Comparison of ENCODE assay signal across 15 cellular contexts in genomic region chr1:97277891-97278662, GRCh38.
DNase-seq lines count a peak whose midpoint lies in the region; ATAC-seq and TF ChIP-seq lines count a peak whose summit lies in the region.
"Had no signal": no experiment of that assay in that cellular context is flagged by ENCODE, and none has a peak within 500 bp of the region (broad histone marks: within the 10 kb centered on the region; RNA-seq: fewer than 3 reads in every experiment).

No MANE protein-coding gene starts in this region.

- H3K27ac ChIP-seq in WERI-Rb-1 = no peak overlapping the region
- H3K27ac ChIP-seq: KMS-11, spleen had no signal

- H3K9me3 Mint-ChIP-seq in osteocyte (ENCODE audit: unreplicated experiment) = peaks cover 8% of the 10 kb centered on the region
- H3K9me3 Mint-ChIP-seq in activated CD8-positive, alpha-beta memory T cell treated with anti-CD3 and anti-CD28 coated beads, Interleukin-2, amount 10 ng/mL, durations not matched to agents 7 days and 5 days (ENCODE audit: low read depth) = no peaks in the 10 kb centered on the region

- H3K27me3 Mint-ChIP-seq in osteocyte (ENCODE audit: unreplicated experiment) = no peaks in the 10 kb centered on the region
- H3K27me3 Mint-ChIP-seq in activated CD8-positive, alpha-beta memory T cell treated with anti-CD3 and anti-CD28 coated beads, Interleukin-2, amount 10 ng/mL, durations not matched to agents 7 days and 5 days = no peaks in the 10 kb centered on the region

- TF ChIP-seq CTCF in epithelial cell of proximal tubule (conservative IDR thresholded peaks at IDR 0.05; ENCODE audit: low read depth, low read length) (no peak), osteocyte (IDR thresholded peaks at IDR 0.05) (no peak), WERI-Rb-1 (IDR thresholded peaks at IDR 0.05; ENCODE audit: low read depth, low read length) (no peak)

- H3K9me3 ChIP-seq in WERI-Rb-1 (ENCODE audit: severe bottlenecking) = no peaks in the 10 kb centered on the region

- H3K27ac Mint-ChIP-seq in osteocyte (ENCODE audit: unreplicated experiment) = peak overlapping the region; percentile 12
- no peak overlapping the region for H3K27ac Mint-ChIP-seq in activated CD8-positive, alpha-beta memory T cell treated with anti-CD3 and anti-CD28 coated beads, Interleukin-2, amount 10 ng/mL, durations not matched to agents 7 days and 5 days

- no peak overlapping the region for H3K4me3 Mint-ChIP-seq in osteocyte (ENCODE audit: unreplicated experiment)
- H3K4me3 Mint-ChIP-seq in activated CD8-positive, alpha-beta memory T cell treated with anti-CD3 and anti-CD28 coated beads, Interleukin-2, amount 10 ng/mL, durations not matched to agents 7 days and 5 days = no peak overlapping the region

- H3K27me3 ChIP-seq in WERI-Rb-1 (ENCODE audit: insufficient read depth, low read depth, severe bottlenecking) = no peaks in the 10 kb centered on the region
- H3K27me3 ChIP-seq: spleen had no signal

- DNase-seq in DMS53 treated with DMSO at 0.1 percent for 48 hours (lab: John Stamatoyannopoulos, UW; ENCODE audit: unreplicated experiment) (peak; percentile 98), NCI-H226 (peak; percentile 67), epithelial cell of proximal tubule (ENCODE audit: low read depth) (peak; percentile 85), osteocyte (ENCODE audit: extremely low spot score, unreplicated experiment) (no peak), NCI-H748 treated with DMSO at 0.1 percent for 48 hours (lab: John Stamatoyannopoulos, UW) (no peak), WERI-Rb-1 (no peak)
- DNase-seq in activated CD8-positive, alpha-beta memory T cell treated with anti-CD3 and anti-CD28 coated beads, Interleukin-2, amount 10 ng/mL, durations not matched to agents 7 days and 5 days = no peak
- DNase-seq: activated gamma-delta T cell; effector memory CD4-positive, alpha-beta T cell; GF-D8; spleen; stimulated activated naive CD4-positive, alpha-beta T cell; T1000 had no signal

- H3K36me3 Mint-ChIP-seq in osteocyte (ENCODE audit: unreplicated experiment) = peaks cover 20% of the 10 kb centered on the region
- H3K36me3 Mint-ChIP-seq in activated CD8-positive, alpha-beta memory T cell treated with anti-CD3 and anti-CD28 coated beads, Interleukin-2, amount 10 ng/mL, durations not matched to agents 7 days and 5 days = peaks cover 10% of the 10 kb centered on the region

- ATAC-seq in activated CD8-positive, alpha-beta memory T cell treated with anti-CD3 and anti-CD28 coated beads, Interleukin-2, amount 10 ng/mL, durations not matched to agents 7 days and 5 days = no peak
- no peak for ATAC-seq in HG02970 (IDR thresholded peaks at IDR 0.05; ENCODE audit: low FRiP score, unreplicated experiment)

- no peak overlapping the region for H3K4me3 ChIP-seq in epithelial cell of proximal tubule (ENCODE audit: low read depth, low read length)
- H3K4me3 ChIP-seq in WERI-Rb-1 (ENCODE audit: low read depth, low read length) = no peak overlapping the region
- H3K4me3 ChIP-seq: spleen had no signal

- CTCF ChIA-PET in activated CD8-positive, alpha-beta memory T cell treated with anti-CD3 and anti-CD28 coated beads, Interleukin-2, amount 10 ng/mL, durations not matched to agents 7 days and 5 days (lab: Charles Lee) = no interaction called here

- H3K4me1 Mint-ChIP-seq in osteocyte (ENCODE audit: unreplicated experiment) = peaks cover 11% of the 10 kb centered on the region
- peaks cover 10% of the 10 kb centered on the region for H3K4me1 Mint-ChIP-seq in activated CD8-positive, alpha-beta memory T cell treated with anti-CD3 and anti-CD28 coated beads, Interleukin-2, amount 10 ng/mL, durations not matched to agents 7 days and 5 days

- no peaks in the 10 kb centered on the region for H3K36me3 ChIP-seq in WERI-Rb-1

Comparison
In these comparisons a context has a peak if more than half of its experiments do, and no peak if none do; other contexts are left out.
1. DNase-seq: peak in DMS53 treated with DMSO at 0.1 percent for 48 hours (single experiment), NCI-H226 (single experiment) and epithelial cell of proximal tubule (single experiment); none in osteocyte (single experiment), NCI-H748 treated with DMSO at 0.1 percent for 48 hours (single experiment), activated CD8-positive, alpha-beta memory T cell treated with anti-CD3 and anti-CD28 coated beads, Interleukin-2, amount 10 ng/mL, durations not matched to agents 7 days and 5 days (single experiment) and WERI-Rb-1 (single experiment).